Comparison of ENCODE assay signal across 9 cellular contexts in the genomic region with DNA sequence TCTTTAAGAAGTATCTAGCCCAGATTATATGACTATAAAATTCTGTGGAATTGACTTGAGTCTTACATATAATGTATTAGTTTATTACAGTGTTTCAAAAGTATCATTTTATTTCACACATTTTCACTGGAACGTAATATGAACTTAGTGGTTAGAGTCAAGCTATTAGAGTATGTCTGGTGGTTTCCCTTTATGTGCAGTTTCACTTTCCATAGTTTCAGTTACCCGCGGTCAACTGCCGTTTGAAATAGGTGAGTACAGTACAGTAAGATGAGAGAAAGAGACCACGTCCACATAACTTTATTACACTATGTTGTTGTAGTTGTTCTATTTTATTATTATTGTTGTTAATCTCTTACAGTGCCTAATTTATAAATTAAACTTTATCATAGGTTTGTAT.
DNase-seq lines count a peak whose midpoint lies in the region; ATAC-seq lines count a peak whose summit lies in the region.
"Had no signal": no experiment of that assay in that cellular context is flagged by ENCODE, and none has a peak within 500 bp of the region (broad histone marks: within the 10 kb centered on the region; RNA-seq: fewer than 3 reads in every experiment).

No MANE protein-coding gene starts in this region.

- H3K36me3 Mint-ChIP-seq in effector memory CD8-positive, alpha-beta T cell (ENCODE audit: insufficient read depth) = peaks cover 4% of the 10 kb centered on the region

- H3K4me3 Mint-ChIP-seq in effector memory CD8-positive, alpha-beta T cell = peak overlapping the region; percentile 31 to 58

- H3K27me3 Mint-ChIP-seq in effector memory CD8-positive, alpha-beta T cell = no peaks in the 10 kb centered on the region

- ATAC-seq in GM18858 (IDR thresholded peaks at IDR 0.05; ENCODE audit: unreplicated experiment) = peak; percentile 99
- peak; percentile 100 for ATAC-seq in GM21529 (IDR thresholded peaks at IDR 0.05; ENCODE audit: unreplicated experiment)
- peak; percentile 99 for ATAC-seq in HG03520 (IDR thresholded peaks at IDR 0.05; ENCODE audit: unreplicated experiment)
- ATAC-seq in effector memory CD8-positive, alpha-beta T cell (replicated peaks) = peak; percentile 94

- H3K9me3 Mint-ChIP-seq in effector memory CD8-positive, alpha-beta T cell = no peaks in the 10 kb centered on the region

- peak overlapping the region; percentile 73 to 81 for H3K27ac Mint-ChIP-seq in effector memory CD8-positive, alpha-beta T cell

- peak; percentile 0 to 16 (median 6) for DNase-seq in effector memory CD8-positive, alpha-beta T cell
- no peak for DNase-seq in GOT3 (lab: John Stamatoyannopoulos, UW)
- no peak for DNase-seq in activated CD4-positive, CD25-positive, alpha-beta regulatory T cell (lab: John Stamatoyannopoulos, UW)
- no peak for DNase-seq in pons (ENCODE audit: low spot score)
- DNase-seq in NCI-H2107 treated with DMSO at 0.1 percent for 48 hours (lab: John Stamatoyannopoulos, UW; ENCODE audit: unreplicated experiment) = no peak
- DNase-seq: islet precursor cell had no signal

- H3K4me1 Mint-ChIP-seq in effector memory CD8-positive, alpha-beta T cell (ENCODE audit: low read depth in 2 of 2) = peaks cover 9 to 24% of the 10 kb centered on the region in 2 donors

Comparison
In these comparisons a context has a peak if more than half of its experiments do, and no peak if none do; other contexts are left out.
1. DNase-seq: peak in effector memory CD8-positive, alpha-beta T cell (3 of 3); none in GOT3 (single experiment), activated CD4-positive, CD25-positive, alpha-beta regulatory T cell (0 of 4), pons (single experiment) and NCI-H2107 treated with DMSO at 0.1 percent for 48 hours (single experiment).
2. Peak in every context shown above with its lines, with median percentiles within 50 percentile points of each other: ATAC-seq.